ENCODE assay signal across 16 cellular contexts in the genomic region with DNA sequence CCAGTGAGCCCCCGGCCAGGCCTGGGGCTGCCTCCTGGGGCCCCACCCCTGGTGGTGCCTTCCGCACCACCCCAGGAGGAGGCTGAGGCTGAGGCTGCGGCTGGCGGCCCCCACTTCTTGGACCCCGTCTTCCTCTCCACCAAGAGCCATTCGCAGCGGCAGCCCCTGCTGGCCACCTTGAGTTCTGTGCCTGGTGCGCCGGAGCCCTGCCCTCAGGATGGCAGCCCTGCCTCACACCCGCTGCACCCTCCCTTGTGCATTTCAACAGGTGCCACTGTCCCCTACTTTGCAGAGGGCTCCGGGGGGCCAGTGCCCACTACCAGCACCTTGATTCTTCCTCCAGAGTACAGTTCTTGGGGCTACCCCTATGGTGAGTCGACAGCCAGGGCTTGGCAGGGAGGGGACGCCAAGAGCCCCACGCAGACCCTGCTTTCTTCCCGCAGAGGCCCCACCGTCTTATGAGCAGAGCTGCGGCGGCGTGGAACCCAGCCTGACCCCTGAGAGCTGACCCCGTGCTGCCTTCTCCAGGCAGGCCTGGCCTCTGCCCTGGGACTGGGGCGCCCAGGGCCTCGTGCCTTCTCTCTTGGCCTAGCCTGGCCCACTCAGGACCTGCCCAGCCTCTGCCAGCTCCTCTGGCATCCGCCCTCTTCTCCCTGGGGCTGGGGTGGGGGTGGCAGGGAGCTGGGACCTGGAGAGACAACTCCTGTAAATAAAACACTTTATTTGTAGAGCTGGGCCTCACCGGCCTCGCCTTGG. TPM values are rescaled to one million over a fixed set of nuclear protein-coding genes. Genes with fewer than 3 reads are reported as not detected.
DNase-seq lines count a peak whose midpoint lies in the region; ATAC-seq and TF ChIP-seq lines count a peak whose summit lies in the region.
"Had no signal": no experiment of that assay in that cellular context is flagged by ENCODE, and none has a peak within 500 bp of the region (broad histone marks: within the 10 kb centered on the region; RNA-seq: fewer than 3 reads in every experiment).

No MANE protein-coding gene starts in this region.

- H3K9ac ChIP-seq in HCT116 (ENCODE audit: low read length), result no peak overlapping the region

- no peak overlapping the region for H2AFZ ChIP-seq in HCT116 (ENCODE audit: low read depth, low read length, poor library complexity, severe bottlenecking)
- H2AFZ ChIP-seq: hepatocyte had no signal

- intact Hi-C loops in HCT116 (cut with micrococcal nuclease), result loop anchor here (5.0 kb wide), 1 partner anchor 38 kb away; a partner anchor contains a TSS
- intact Hi-C loops in breast epithelium (cut with DNase I; ENCODE audit: low total_unique reads), result no loop called here

- TF ChIP-seq CTCF in C4-2B (conservative IDR thresholded peaks at IDR 0.05), result no peak; the same call in 1 of the 2 replicates
- TF ChIP-seq CTCF in HCT116 (IDR thresholded peaks at IDR 0.05 in 2 of 3, conservative IDR thresholded peaks at IDR 0.05 in 1 of 3; ENCODE audit: borderline replicate concordance in 1 of 3, insufficient read depth in 1 of 3, low read depth in 2 of 3, low read length in 2 of 3), result peak in 1 of 3 experiments; percentile 6; a peak in 1 of 6 replicates
- TF ChIP-seq CTCF in breast epithelium (IDR thresholded peaks at IDR 0.05), result no peak
- TF ChIP-seq CTCF in neutrophil (IDR thresholded peaks at IDR 0.05), result no peak

- DNase-seq in HCT116 (ENCODE audit: low read depth, low spot score) (no peak), breast epithelium (ENCODE audit: low spot score in 2 of 2) (peak in 1 of 2 donors; percentile 76), foreskin melanocyte (no peak), T-helper 9 cell (no peak), NCI-H1694 treated with DMSO at 0.1 percent for 48 hours (lab: John Stamatoyannopoulos, UW) (no peak)
- DNase-seq: cerebellar nuclear complex; KBM-7; NCI-H1105 treated with DMSO at 0.1 percent for 48 hours; NCI-H2171 treated with DMSO at 0.1 percent for 48 hours; stimulated activated CD4-positive, alpha-beta T cell treated with anti-CD3 and anti-CD28 coated beads, Interleukin-4, amount 100 ng/mL, for 1 hour had no signal

- no peaks in the 10 kb centered on the region for H3K9me3 ChIP-seq in HCT116 (ENCODE audit: control insufficient read depth in 1 of 2, insufficient read depth in 1 of 2, low read depth in 1 of 2, low read length in 2 of 2)
- H3K9me3 ChIP-seq in breast epithelium, result no peaks in the 10 kb centered on the region
- H3K9me3 ChIP-seq in neutrophil, result no peaks in the 10 kb centered on the region
- H3K9me3 ChIP-seq: ovary had no signal

- H3K27me3 ChIP-seq in HCT116 (ENCODE audit: insufficient read depth, low read length), result no peaks in the 10 kb centered on the region
- H3K27me3 ChIP-seq in breast epithelium, result no peaks in the 10 kb centered on the region
- no peaks in the 10 kb centered on the region for H3K27me3 ChIP-seq in neutrophil
- H3K27me3 ChIP-seq: hepatocyte, ovary had no signal

- H4K20me1 ChIP-seq in HCT116 (ENCODE audit: insufficient read depth), result no peaks in the 10 kb centered on the region

- no peak for ATAC-seq in HCT116
- ATAC-seq in HG02610 (IDR thresholded peaks at IDR 0.05; ENCODE audit: unreplicated experiment), result no peak

- H3K27ac ChIP-seq in C4-2B (peak overlapping the region; percentile 97), HCT116 (ENCODE audit: low read depth, low read length) (peak overlapping the region; percentile 99), breast epithelium (peak overlapping the region; percentile 93 to 98), neutrophil (peak overlapping the region; percentile 8)
- H3K27ac ChIP-seq: HL-60, ovary had no signal

- TF ChIP-seq POLR2A in HCT116 (IDR thresholded peaks at IDR 0.05; ENCODE audit: borderline replicate concordance, extremely low read depth, insufficient read depth, insufficient read length), result no peak
- no peak for TF ChIP-seq POLR2A in breast epithelium (IDR thresholded peaks at IDR 0.05)

- H3K4me1 ChIP-seq in HCT116 (ENCODE audit: control insufficient read depth in 1 of 2, insufficient read depth in 2 of 2, low read length in 2 of 2) (peaks cover 38 to 57% of the 10 kb centered on the region in 2 experiments), breast epithelium (peaks cover 14 to 31% of the 10 kb centered on the region in 2 donors), neutrophil (ENCODE audit: control insufficient read depth in 1 of 2, insufficient read depth in 1 of 2, low read depth in 1 of 2, low read length in 1 of 2) (peaks cover 34 to 37% of the 10 kb centered on the region in 2 experiments)

- H3K79me2 ChIP-seq in HCT116 (ENCODE audit: insufficient read depth, low read length), result peaks cover 48% of the 10 kb centered on the region

- POLR2A ChIA-PET in HCT116 (lab: Charles Lee), result interaction anchor here (1.1 kb wide), 1 partner anchor 10 kb away, joined by 4 read pairs; a partner anchor contains a TSS

- H3K9me2 ChIP-seq in HCT116 (ENCODE audit: insufficient read depth), result no peaks in the 10 kb centered on the region

- RAD21 ChIA-PET in HCT116 (lab: Charles Lee; ENCODE audit: low non-redundant PET in 1 of 2, low total read pairs in 2 of 2, uncharacterized antibody in 2 of 2, unreplicated experiment in 2 of 2), result no interaction called here

- no peak overlapping the region for H3K4me2 ChIP-seq in HCT116 (ENCODE audit: low read length)
- H3K4me2 ChIP-seq: hepatocyte had no signal

- BruUV-seq in HCT116 (replicated peaks; lab: Mats Ljungman, UMichigan), result no TSS peak

- H3K36me3 ChIP-seq in HCT116 (ENCODE audit: control insufficient read depth in 1 of 2, insufficient read depth in 2 of 2, low read length in 2 of 2) (peaks cover 2 to 26% of the 10 kb centered on the region in 2 experiments; a peak in 2 of 4 replicates), breast epithelium (no peaks in the 10 kb centered on the region), neutrophil (peaks cover 49% of the 10 kb centered on the region)
- H3K36me3 ChIP-seq: ovary had no signal

- CTCF ChIA-PET in HCT116 (lab: Charles Lee), result no interaction called here

- H3K4me3 ChIP-seq in HCT116 (replicated peaks in 1 of 2; ENCODE audit: low read depth in 1 of 2, low read length in 2 of 2) (no peak overlapping the region), breast epithelium (no peak overlapping the region), neutrophil (ENCODE audit: low read depth in 1 of 2, low read length in 1 of 2) (no peak overlapping the region)
- H3K4me3 ChIP-seq: hepatocyte, ovary had no signal

- no peak for TF ChIP-seq RAD21 in HCT116 (IDR thresholded peaks at IDR 0.05; ENCODE audit: low read depth)

TF ChIP-seq in HCT116, 20 proteins besides CTCF, POLR2A, EP300 and RAD21 (continues in another document):
- TF ChIP-seq, protein P1, sequence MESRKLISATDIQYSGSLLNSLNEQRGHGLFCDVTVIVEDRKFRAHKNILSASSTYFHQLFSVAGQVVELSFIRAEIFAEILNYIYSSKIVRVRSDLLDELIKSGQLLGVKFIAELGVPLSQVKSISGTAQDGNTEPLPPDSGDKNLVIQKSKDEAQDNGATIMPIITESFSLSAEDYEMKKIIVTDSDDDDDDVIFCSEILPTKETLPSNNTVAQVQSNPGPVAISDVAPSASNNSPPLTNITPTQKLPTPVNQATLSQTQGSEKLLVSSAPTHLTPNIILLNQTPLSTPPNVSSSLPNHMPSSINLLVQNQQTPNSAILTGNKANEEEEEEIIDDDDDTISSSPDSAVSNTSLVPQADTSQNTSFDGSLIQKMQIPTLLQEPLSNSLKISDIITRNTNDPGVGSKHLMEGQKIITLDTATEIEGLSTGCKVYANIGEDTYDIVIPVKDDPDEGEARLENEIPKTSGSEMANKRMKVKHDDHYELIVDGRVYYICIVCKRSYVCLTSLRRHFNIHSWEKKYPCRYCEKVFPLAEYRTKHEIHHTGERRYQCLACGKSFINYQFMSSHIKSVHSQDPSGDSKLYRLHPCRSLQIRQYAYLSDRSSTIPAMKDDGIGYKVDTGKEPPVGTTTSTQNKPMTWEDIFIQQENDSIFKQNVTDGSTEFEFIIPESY (IDR thresholded peaks at IDR 0.05; ENCODE audit: extremely low read depth, insufficient replicate concordance, low read length), result no peak
- TF ChIP-seq JUND (IDR thresholded peaks at IDR 0.05) (no peak), ZNF274 (IDR thresholded peaks at IDR 0.05; ENCODE audit: low read depth, low read length) (no peak), SP1 (IDR thresholded peaks at IDR 0.05; ENCODE audit: low read depth) (no peak), ELF1 (IDR thresholded peaks at IDR 0.05; ENCODE audit: borderline replicate concordance, low read depth) (no peak), SRF (IDR thresholded peaks at IDR 0.05; ENCODE audit: low read depth) (no peak), EZH2 (IDR thresholded peaks at IDR 0.05) (no peak), TCF7L2 (IDR thresholded peaks at IDR 0.05; ENCODE audit: borderline replicate concordance, extremely low read depth, insufficient read depth, insufficient read length) (no peak), CEBPB (IDR thresholded peaks at IDR 0.05; ENCODE audit: low read depth) (no peak), FOSL1 (IDR thresholded peaks at IDR 0.05; ENCODE audit: low read depth) (no peak), YY1 (IDR thresholded peaks at IDR 0.05; ENCODE audit: extremely low read depth, insufficient replicate concordance, low read depth, low read length) (no peak), ZFX (IDR thresholded peaks at IDR 0.05) (no peak), POLR2AphosphoS5 (IDR thresholded peaks at IDR 0.05; ENCODE audit: low read depth, low read length) (no peak), SIN3A (IDR thresholded peaks at IDR 0.05; ENCODE audit: low read depth) (no peak), CBX3 (IDR thresholded peaks at IDR 0.05; ENCODE audit: low read depth) (no peak)
- TF ChIP-seq, protein P2, sequence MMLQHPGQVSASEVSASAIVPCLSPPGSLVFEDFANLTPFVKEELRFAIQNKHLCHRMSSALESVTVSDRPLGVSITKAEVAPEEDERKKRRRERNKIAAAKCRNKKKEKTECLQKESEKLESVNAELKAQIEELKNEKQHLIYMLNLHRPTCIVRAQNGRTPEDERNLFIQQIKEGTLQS (IDR thresholded peaks at IDR 0.05), result no peak
- TF ChIP-seq, protein P3, sequence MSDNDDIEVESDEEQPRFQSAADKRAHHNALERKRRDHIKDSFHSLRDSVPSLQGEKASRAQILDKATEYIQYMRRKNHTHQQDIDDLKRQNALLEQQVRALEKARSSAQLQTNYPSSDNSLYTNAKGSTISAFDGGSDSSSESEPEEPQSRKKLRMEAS (IDR thresholded peaks at IDR 0.05), result no peak

RNA-seq across cellular contexts. Expression of a gene that starts 4.0 kb away (rescaled TPM):
- total RNA-seq in HCT116 (2021; ENCODE audit: unreplicated experiment) (86.1 TPM), breast epithelium (100 to 1,000 TPM in 1 of 3 donors, 10 to 100 TPM in 2; 63.7 to 113 (median 91.2) TPM)
- polyA plus RNA-seq in HCT116 (2012), result 33.9 and 35.5 TPM in 2 replicates

RNA-seq across cellular contexts. Expression of a gene that starts 9.3 kb away (rescaled TPM):
- 82.8 TPM for total RNA-seq in HCT116 (2021; ENCODE audit: unreplicated experiment)
- 85.6 and 96.3 TPM in 2 replicates for polyA plus RNA-seq in HCT116 (2012)
- 100 to 1,000 TPM in 1 of 3 donors, 10 to 100 TPM in 2; 23.8 to 122 (median 57.0) TPM for total RNA-seq in breast epithelium

RNA-seq across cellular contexts. Expression of a gene that starts 24.5 kb away (rescaled TPM):
- total RNA-seq in HCT116 (2021; ENCODE audit: unreplicated experiment) (57.4 TPM), breast epithelium (10 to 100 TPM in 2 of 3 donors, 1 to 10 TPM in 1; 9.4 to 17.7 (median 16.5) TPM)
- polyA plus RNA-seq in HCT116 (2012), result 25.0 and 29.7 TPM in 2 replicates

RNA-seq across cellular contexts. Expression of a gene that starts 36.1 kb away (rescaled TPM):
- total RNA-seq in HCT116 (2021; ENCODE audit: unreplicated experiment) (54.4 TPM), breast epithelium (10 to 100 TPM; 23.4 to 47.5 (median 45.1) TPM)
- polyA plus RNA-seq in HCT116 (2012), result 38.5 and 39.6 TPM in 2 replicates

Comparison
In these comparisons a context has a peak if more than half of its experiments do, and no peak if none do; other contexts are left out.
1. H3K27ac ChIP-seq: peak in every context shown above with its lines; median percentile 99 in HCT116; 97 in C4-2B; 96 in breast epithelium; 8 in neutrophil.